In genomic region chr6:130259557-130259956, GRCh38 we compare ENCODE assay signal across 11 cellular contexts. TPM values are rescaled to one million over a fixed set of nuclear protein-coding genes. Genes with fewer than 3 reads are reported as not detected.
A peak's percentile ranks its signal among the peaks of the same experiment; 100 is the strongest.
DNase-seq lines count a peak whose midpoint lies in the region; ATAC-seq and TF ChIP-seq lines count a peak whose summit lies in the region.
"Had no signal": no experiment of that assay in that cellular context is flagged by ENCODE, and none has a peak within 500 bp of the region (broad histone marks: within the 10 kb centered on the region; RNA-seq: fewer than 3 reads in every experiment).

No MANE protein-coding gene starts in this region.

- TF ChIP-seq CTCF in GM12865 (IDR thresholded peaks at IDR 0.05; ENCODE audit: insufficient read depth, low read depth, low read length, missing control alignments) (no peak), nephron progenitor cell (IDR thresholded peaks at IDR 0.05) (no peak)

- DNase-seq in GM12865 (ENCODE audit: low read depth) = no peak
- no peak for DNase-seq in T-cell
- no peak for DNase-seq in medulla oblongata (ENCODE audit: extremely low spot score)
- DNase-seq in nephron progenitor cell = no peak
- DNase-seq in NCI-H1436 (lab: John Stamatoyannopoulos, UW) = no peak
- DNase-seq in SHP77 treated with DMSO at 0.1 percent for 48 hours (lab: John Stamatoyannopoulos, UW) = no peak
- DNase-seq: foreskin keratinocyte, NCI-H2081 treated with DMSO at 0.1 percent for 48 hours had no signal

- H3K27me3 Mint-ChIP-seq in T-cell (no peaks in the 10 kb centered on the region), nephron progenitor cell (ENCODE audit: low read depth, poor library complexity) (no peaks in the 10 kb centered on the region)

- H3K4me3 ChIP-seq in GM12865 (ENCODE audit: low read depth, low read length) = peak overlapping the region; percentile 43

- peak overlapping the region; percentile 84 to 95 for H3K27ac Mint-ChIP-seq in T-cell
- H3K27ac Mint-ChIP-seq in nephron progenitor cell = no peak overlapping the region
- H3K27ac Mint-ChIP-seq: mesothelial cell of epicardium had no signal

- H3K4me3 Mint-ChIP-seq in T-cell (peak overlapping the region; percentile 45 to 77 (median 49)), nephron progenitor cell (no peak overlapping the region)
- H3K4me3 Mint-ChIP-seq: mesothelial cell of epicardium had no signal

- CTCF ChIA-PET in T-cell (lab: Charles Lee) = interaction anchor here in 1 of 2 donors (0.9 kb wide), 1 partner anchor 23 kb away, joined by 4 read pairs; no protein-coding TSS in a partner anchor

- peaks cover 0 to 4% (median 0%) of the 10 kb centered on the region in 3 donors for H3K9me3 Mint-ChIP-seq in T-cell
- peaks cover 34% of the 10 kb centered on the region for H3K9me3 Mint-ChIP-seq in nephron progenitor cell

- POLR2A ChIA-PET in T-cell (lab: Charles Lee) = no interaction called here

- peaks cover 2% of the 10 kb centered on the region for H3K36me3 Mint-ChIP-seq in T-cell
- peaks cover 5% of the 10 kb centered on the region for H3K36me3 Mint-ChIP-seq in nephron progenitor cell (ENCODE audit: low read depth)

- peaks cover 33 to 41% (median 33%) of the 10 kb centered on the region in 3 donors for H3K4me1 Mint-ChIP-seq in T-cell
- H3K4me1 Mint-ChIP-seq in nephron progenitor cell = no peaks in the 10 kb centered on the region
- H3K4me1 Mint-ChIP-seq: mesothelial cell of epicardium had no signal

- ATAC-seq in GM19438 (IDR thresholded peaks at IDR 0.05; ENCODE audit: low read depth, unreplicated experiment) (peak; percentile 27), HG02970 (IDR thresholded peaks at IDR 0.05; ENCODE audit: low FRiP score, unreplicated experiment) (peak; percentile 2), T-cell (replicated peaks in 1 of 4) (peak in 2 of 4 experiments; percentile 24 to 44)
- ATAC-seq: foreskin keratinocyte had no signal

RNA-seq across cellular contexts. Expression of gene SAMD3, which starts 36.8 kb away (rescaled TPM):
- total RNA-seq in T-cell = 10 to 100 TPM; 27.5 to 73.8 (median 38.5) TPM
